1 cellular context compared by ENCODE assay signal in the genomic region with DNA sequence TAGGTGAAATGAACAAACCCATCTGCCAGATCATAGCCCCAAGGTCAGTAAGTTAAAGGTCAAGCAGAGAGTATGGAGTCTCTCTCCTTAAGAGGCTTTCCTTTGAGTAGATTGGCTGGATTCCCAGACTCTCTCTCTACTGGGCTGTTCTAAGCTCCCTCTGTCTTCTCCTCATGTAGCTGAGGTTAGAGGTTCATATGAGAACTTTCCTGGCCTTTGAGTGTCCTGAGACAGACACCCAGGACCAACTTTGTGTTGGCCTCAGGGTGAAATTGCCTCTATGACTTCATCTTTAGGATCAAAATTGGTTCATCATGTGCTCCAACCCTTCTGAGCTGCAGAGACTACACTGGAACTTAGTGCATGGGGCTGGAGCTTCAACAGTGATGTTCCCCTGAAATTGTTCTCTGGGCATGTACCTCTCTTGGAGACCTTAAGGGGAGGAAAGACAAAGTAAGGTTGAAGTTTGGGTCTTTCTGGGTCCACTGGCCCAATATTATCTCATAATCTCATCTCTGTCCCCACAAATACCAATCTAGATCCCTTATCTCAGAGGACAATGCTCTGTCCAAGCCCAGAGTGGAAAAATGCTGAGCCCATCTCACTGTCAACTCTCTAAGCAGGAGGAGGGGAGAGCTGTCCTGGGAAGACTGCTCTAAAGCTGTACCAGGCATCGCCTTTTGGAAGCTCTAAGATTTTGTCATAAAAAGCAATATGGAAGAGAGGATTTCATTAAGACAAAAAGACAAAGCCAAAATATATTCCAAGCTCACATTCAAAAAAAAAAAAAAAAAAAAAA.
TF ChIP-seq lines count a peak whose summit lies in the region.

No MANE protein-coding gene starts in this region.

TF ChIP-seq in SK-N-SH, 30 proteins besides CTCF, POLR2A, EP300 and RAD21 (continued from another document):
- TF ChIP-seq, protein P1, sequence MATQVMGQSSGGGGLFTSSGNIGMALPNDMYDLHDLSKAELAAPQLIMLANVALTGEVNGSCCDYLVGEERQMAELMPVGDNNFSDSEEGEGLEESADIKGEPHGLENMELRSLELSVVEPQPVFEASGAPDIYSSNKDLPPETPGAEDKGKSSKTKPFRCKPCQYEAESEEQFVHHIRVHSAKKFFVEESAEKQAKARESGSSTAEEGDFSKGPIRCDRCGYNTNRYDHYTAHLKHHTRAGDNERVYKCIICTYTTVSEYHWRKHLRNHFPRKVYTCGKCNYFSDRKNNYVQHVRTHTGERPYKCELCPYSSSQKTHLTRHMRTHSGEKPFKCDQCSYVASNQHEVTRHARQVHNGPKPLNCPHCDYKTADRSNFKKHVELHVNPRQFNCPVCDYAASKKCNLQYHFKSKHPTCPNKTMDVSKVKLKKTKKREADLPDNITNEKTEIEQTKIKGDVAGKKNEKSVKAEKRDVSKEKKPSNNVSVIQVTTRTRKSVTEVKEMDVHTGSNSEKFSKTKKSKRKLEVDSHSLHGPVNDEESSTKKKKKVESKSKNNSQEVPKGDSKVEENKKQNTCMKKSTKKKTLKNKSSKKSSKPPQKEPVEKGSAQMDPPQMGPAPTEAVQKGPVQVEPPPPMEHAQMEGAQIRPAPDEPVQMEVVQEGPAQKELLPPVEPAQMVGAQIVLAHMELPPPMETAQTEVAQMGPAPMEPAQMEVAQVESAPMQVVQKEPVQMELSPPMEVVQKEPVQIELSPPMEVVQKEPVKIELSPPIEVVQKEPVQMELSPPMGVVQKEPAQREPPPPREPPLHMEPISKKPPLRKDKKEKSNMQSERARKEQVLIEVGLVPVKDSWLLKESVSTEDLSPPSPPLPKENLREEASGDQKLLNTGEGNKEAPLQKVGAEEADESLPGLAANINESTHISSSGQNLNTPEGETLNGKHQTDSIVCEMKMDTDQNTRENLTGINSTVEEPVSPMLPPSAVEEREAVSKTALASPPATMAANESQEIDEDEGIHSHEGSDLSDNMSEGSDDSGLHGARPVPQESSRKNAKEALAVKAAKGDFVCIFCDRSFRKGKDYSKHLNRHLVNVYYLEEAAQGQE (IDR thresholded peaks at IDR 0.05; ENCODE audit: low read depth, low read length) = no peak
- TF ChIP-seq NFIC (IDR thresholded peaks at IDR 0.05; ENCODE audit: borderline replicate concordance) (no peak), RCOR1 (IDR thresholded peaks at IDR 0.05; ENCODE audit: low read length) (no peak), TCF12 (IDR thresholded peaks at IDR 0.05) (no peak), YY1 (IDR thresholded peaks at IDR 0.05; ENCODE audit: low read depth) (no peak), JUND (IDR thresholded peaks at IDR 0.05) (no peak)
- TF ChIP-seq, protein P2, sequence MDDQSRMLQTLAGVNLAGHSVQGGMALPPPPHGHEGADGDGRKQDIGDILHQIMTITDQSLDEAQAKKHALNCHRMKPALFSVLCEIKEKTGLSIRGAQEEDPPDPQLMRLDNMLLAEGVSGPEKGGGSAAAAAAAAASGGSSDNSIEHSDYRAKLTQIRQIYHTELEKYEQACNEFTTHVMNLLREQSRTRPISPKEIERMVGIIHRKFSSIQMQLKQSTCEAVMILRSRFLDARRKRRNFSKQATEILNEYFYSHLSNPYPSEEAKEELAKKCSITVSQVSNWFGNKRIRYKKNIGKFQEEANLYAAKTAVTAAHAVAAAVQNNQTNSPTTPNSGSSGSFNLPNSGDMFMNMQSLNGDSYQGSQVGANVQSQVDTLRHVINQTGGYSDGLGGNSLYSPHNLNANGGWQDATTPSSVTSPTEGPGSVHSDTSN (IDR thresholded peaks at IDR 0.05) = no peak
- TF ChIP-seq, protein P3, sequence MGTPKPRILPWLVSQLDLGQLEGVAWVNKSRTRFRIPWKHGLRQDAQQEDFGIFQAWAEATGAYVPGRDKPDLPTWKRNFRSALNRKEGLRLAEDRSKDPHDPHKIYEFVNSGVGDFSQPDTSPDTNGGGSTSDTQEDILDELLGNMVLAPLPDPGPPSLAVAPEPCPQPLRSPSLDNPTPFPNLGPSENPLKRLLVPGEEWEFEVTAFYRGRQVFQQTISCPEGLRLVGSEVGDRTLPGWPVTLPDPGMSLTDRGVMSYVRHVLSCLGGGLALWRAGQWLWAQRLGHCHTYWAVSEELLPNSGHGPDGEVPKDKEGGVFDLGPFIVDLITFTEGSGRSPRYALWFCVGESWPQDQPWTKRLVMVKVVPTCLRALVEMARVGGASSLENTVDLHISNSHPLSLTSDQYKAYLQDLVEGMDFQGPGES (IDR thresholded peaks at IDR 0.05; ENCODE audit: low read depth, low read length) = no peak
